In genomic region chr6:32115623-32116022, GRCh38 we compare ENCODE assay signal across 9 cellular contexts. TPM values are rescaled to one million over a fixed set of nuclear protein-coding genes. Genes with fewer than 3 reads are reported as not detected.
DNase-seq lines count a peak whose midpoint lies in the region; ATAC-seq and TF ChIP-seq lines count a peak whose summit lies in the region.
"Had no signal": no experiment of that assay in that cellular context is flagged by ENCODE, and none has a peak within 500 bp of the region (broad histone marks: within the 10 kb centered on the region; RNA-seq: fewer than 3 reads in every experiment).

No MANE protein-coding gene starts in this region.

- no peaks in the 10 kb centered on the region for H4K20me1 ChIP-seq in osteoblast (ENCODE audit: insufficient read depth, low read length)

- in situ Hi-C loops in Panc1 (cut with HindIII; ENCODE audit: low pct_unique_long_range_greater_than_20kb, low sequenced_read_pairs), result no loop called here

- H3K9me3 ChIP-seq in Panc1 (ENCODE audit: control insufficient read depth, insufficient read depth, low read depth, low read length), result no peaks in the 10 kb centered on the region
- H3K9me3 ChIP-seq in osteoblast (ENCODE audit: low read depth, low read length), result no peaks in the 10 kb centered on the region
- no peaks in the 10 kb centered on the region for H3K9me3 ChIP-seq in left lung
- H3K9me3 ChIP-seq: adrenal gland, BE2C had no signal

- no peak overlapping the region for H2AFZ ChIP-seq in osteoblast (ENCODE audit: low read length)

- H3K79me2 ChIP-seq in osteoblast (ENCODE audit: insufficient read depth, low read length), result no peaks in the 10 kb centered on the region

- no peak for TF ChIP-seq CTCF in Panc1 (IDR thresholded peaks at IDR 0.05)
- no peak for TF ChIP-seq CTCF in osteoblast (IDR thresholded peaks at IDR 0.05; ENCODE audit: extremely low read depth, low read depth, low read length)
- no peak for TF ChIP-seq CTCF in dorsolateral prefrontal cortex (IDR thresholded peaks at IDR 0.05 in 54 of 56, conservative IDR thresholded peaks at IDR 0.05 in 2 of 56; ENCODE audit: low read depth in 1 of 56, partially characterized antibody in 56 of 56)
- TF ChIP-seq CTCF in left lung (IDR thresholded peaks at IDR 0.05), result no peak

- CTCF ChIA-PET in Panc1 (lab: Charles Lee), result no interaction called here

- no peak overlapping the region for H3K27ac ChIP-seq in Panc1 (ENCODE audit: low read length)
- peak overlapping the region; percentile 63 for H3K27ac ChIP-seq in osteoblast (ENCODE audit: low read depth, low read length)
- no peak overlapping the region for H3K27ac ChIP-seq in dorsolateral prefrontal cortex
- peak overlapping the region in 1 of 2 donors; percentile 63 for H3K27ac ChIP-seq in left lung

- intact Hi-C loops in Panc1 (cut with micrococcal nuclease; ENCODE audit: unreplicated experiment) (loop anchor here (10.0 kb wide), 1 partner anchor 79 kb away; the partner anchor contains the start of genes GPSM3 and PBX2), dorsolateral prefrontal cortex (cut with DNase I) (loop anchor here (5.0 to 10.0 kb wide), 4 partner anchors 37 to 679 kb away; partner anchors contain the start of genes PPT2 (in 1 of the 2) and PRRT1 (in 1 of the 2)), left lung (cut with DNase I) (loop anchor here in 1 of 2 donors (5.0 kb wide), 2 partner anchors 37 to 127 kb away; partner anchors contain the start of genes PPT2 and PRRT1)

- no peak for DNase-seq in Panc1 (ENCODE audit: low read depth, low spot score)
- no peak for DNase-seq in osteoblast (ENCODE audit: insufficient read length, low spot score, missing footprints)
- no peak for DNase-seq in dorsolateral prefrontal cortex
- DNase-seq in left lung, result no peak
- DNase-seq: BE2C, left colon, NCI-H2171 had no signal

- H3K4me1 ChIP-seq in Panc1 (ENCODE audit: control insufficient read depth, insufficient read depth, low read length), result peaks cover 3% of the 10 kb centered on the region; the same call in 1 of the 2 replicates
- peaks cover 31% of the 10 kb centered on the region for H3K4me1 ChIP-seq in osteoblast (ENCODE audit: insufficient read depth, low read length)
- H3K4me1 ChIP-seq in left lung, result peaks cover 14 to 60% of the 10 kb centered on the region in 2 donors
- H3K4me1 ChIP-seq: BE2C had no signal

- H3K4me3 ChIP-seq in Panc1 (ENCODE audit: low read depth in 2 of 2, low read length in 2 of 2) (no peak overlapping the region), osteoblast (ENCODE audit: insufficient read depth, low read length) (no peak overlapping the region), dorsolateral prefrontal cortex (no peak overlapping the region), left lung (no peak overlapping the region)
- H3K4me3 ChIP-seq: adrenal gland had no signal

- BruUV-seq in Panc1 (replicated peaks; lab: Mats Ljungman, UMichigan), result TSS peak; percentile 73

- no peaks in the 10 kb centered on the region for H3K27me3 ChIP-seq in Panc1 (ENCODE audit: control insufficient read depth, insufficient read depth, low read length)
- peaks cover under 1% of the 10 kb centered on the region for H3K27me3 ChIP-seq in osteoblast (ENCODE audit: insufficient read depth, low read length)
- no peaks in the 10 kb centered on the region for H3K27me3 ChIP-seq in dorsolateral prefrontal cortex
- no peaks in the 10 kb centered on the region for H3K27me3 ChIP-seq in left lung
- H3K27me3 ChIP-seq: adrenal gland had no signal

- POLR2A ChIA-PET in Panc1 (lab: Charles Lee), result no interaction called here

- H3K36me3 ChIP-seq in Panc1 (ENCODE audit: control insufficient read depth, insufficient read depth, low read length), result peaks cover 2% of the 10 kb centered on the region; the same call in 1 of the 2 replicates
- peaks cover 26% of the 10 kb centered on the region for H3K36me3 ChIP-seq in osteoblast (ENCODE audit: insufficient read depth, low read length)
- H3K36me3 ChIP-seq in left lung, result peaks cover 1 to 65% of the 10 kb centered on the region in 2 donors

- H3K4me2 ChIP-seq in osteoblast (ENCODE audit: insufficient read depth, low read length), result no peak overlapping the region

- ATAC-seq in Panc1 (no peak), left lung (no peak)
- ATAC-seq: left colon had no signal

RNA-seq across cellular contexts. Expression of gene TNXB, which starts 6.5 kb away (rescaled TPM):
- 1.8 TPM for total RNA-seq in Panc1 (2021; ENCODE audit: unreplicated experiment)
- 0.42 TPM for polyA plus RNA-seq in Panc1 (2012; ENCODE audit: insufficient read length)
- total RNA-seq in osteoblast, result 8.3 and 11.9 TPM in 2 replicates
- total RNA-seq in dorsolateral prefrontal cortex, result 10 to 100 TPM; 10.8 to 47.8 (median 25.8) TPM
- total RNA-seq in left lung, result 10 to 100 TPM; 44.8 to 78.4 TPM

RNA-seq across cellular contexts. Expression of gene ATF6B, which starts 12.4 kb away (rescaled TPM):
- total RNA-seq in Panc1 (2021; ENCODE audit: unreplicated experiment), result 127 TPM
- polyA plus RNA-seq in Panc1 (2012; ENCODE audit: insufficient read length), result 121 TPM
- total RNA-seq in osteoblast, result 27.5 and 30.1 TPM in 2 replicates
- 100 to 1,000 TPM in 8 of 120 experiments, 10 to 100 TPM in 112; 61.3 to 117 (median 80.7) TPM for total RNA-seq in dorsolateral prefrontal cortex
- 10 to 100 TPM; 70.7 to 72.1 TPM for total RNA-seq in left lung

RNA-seq across cellular contexts. Expression of gene FKBPL, which starts 14.5 kb away (rescaled TPM):
- total RNA-seq in Panc1 (2021; ENCODE audit: unreplicated experiment), result 7.4 TPM
- 6.2 TPM for polyA plus RNA-seq in Panc1 (2012; ENCODE audit: insufficient read length)
- total RNA-seq in osteoblast, result 9.8 and 11.5 TPM in 2 replicates
- 1 to 10 TPM; 2.2 to 8.2 (median 5.4) TPM for total RNA-seq in dorsolateral prefrontal cortex
- 1 to 10 TPM; 3.6 to 5.3 TPM for total RNA-seq in left lung

RNA-seq across cellular contexts. Expression of gene PRRT1, which starts 36.1 kb away (rescaled TPM):
- total RNA-seq in Panc1 (2021; ENCODE audit: unreplicated experiment) (1.3 TPM), osteoblast (under 0.01 TPM in 1 of 2 replicates, not detected in the other), dorsolateral prefrontal cortex (100 to 1,000 TPM in 2 of 120 experiments, 10 to 100 TPM in 118; 29.0 to 121 (median 64.1) TPM), left lung (1 to 10 TPM; 1.0 to 1.6 TPM)
- 2.7 TPM for polyA plus RNA-seq in Panc1 (2012; ENCODE audit: insufficient read length)
- total RNA-seq: T-helper 2 cell treated with Interferon-gamma antibody and Interleukin-4, amounts not matched to agents 100 ng/mL and 5 ng/mL, for 36 hours had no signal

RNA-seq across cellular contexts. Expression of gene PPT2, which starts 38.3 kb away (rescaled TPM):
- 20.1 TPM for total RNA-seq in Panc1 (2021; ENCODE audit: unreplicated experiment)
- 15.2 TPM for polyA plus RNA-seq in Panc1 (2012; ENCODE audit: insufficient read length)
- total RNA-seq in osteoblast, result 6.5 and 8.3 TPM in 2 replicates
- 10 to 100 TPM; 21.2 to 55.9 (median 31.2) TPM for total RNA-seq in dorsolateral prefrontal cortex
- total RNA-seq in left lung, result 10 to 100 TPM in 1 of 2 donors, 1 to 10 TPM in 1; 8.9 to 17.9 TPM
